In genomic region chr12:15910864-15911696, GRCh38 we compare ENCODE assay signal across 1 cellular context.
TF ChIP-seq lines count a peak whose summit lies in the region.

TSS of gene DERA (plus strand) at chr12:15911332. CDS start at chr12:15911384, 52 bp downstream.

TF ChIP-seq in K562, 482 proteins besides CTCF, POLR2A, EP300 and RAD21 (continued from another document and continues in another):
- no peak for TF ChIP-seq BRF2 (IDR thresholded peaks at IDR 0.05; ENCODE audit: borderline replicate concordance, insufficient read depth, insufficient read length)
- 0 out of 2 replicates have a peak, but pooled peaks have one; percentile 26 for TF ChIP-seq REST (CRISPR knock-in tag; IDR thresholded peaks at IDR 0.05; ENCODE audit: low read depth)
- peak; percentile 44 for TF ChIP-seq L3MBTL2 (IDR thresholded peaks at IDR 0.05)
- TF ChIP-seq TARDBP (IDR thresholded peaks at IDR 0.05) = no peak
- 0 out of 2 replicates have a peak, but pooled peaks have one; percentile 62 for TF ChIP-seq E2F3 (CRISPR knock-in tag; IDR thresholded peaks at IDR 0.05)
- TF ChIP-seq CTCFL (IDR thresholded peaks at IDR 0.05; ENCODE audit: borderline replicate concordance, insufficient read depth, low read depth, low read length, poor library complexity, severe bottlenecking) = no peak
- TF ChIP-seq TFAP4 (CRISPR knock-in tag; IDR thresholded peaks at IDR 0.05; ENCODE audit: borderline replicate concordance) = peak; percentile 88
- peak; percentile 21 for TF ChIP-seq POLR2B (IDR thresholded peaks at IDR 0.05; ENCODE audit: low read depth, partially characterized antibody)
- no peak for TF ChIP-seq HIVEP1 (CRISPR knock-in tag; IDR thresholded peaks at IDR 0.05)
- TF ChIP-seq HNRNPLL (IDR thresholded peaks at IDR 0.05; ENCODE audit: low read depth, low read length, poor library complexity, severe bottlenecking) = peak; percentile 73
- peak; percentile 52; the same call in 1 of the 2 replicates for TF ChIP-seq SMAD4 (CRISPR knock-in tag; conservative IDR thresholded peaks at IDR 0.05)
- peak; percentile 13; the same call in 1 of the 2 replicates for TF ChIP-seq BHLHE40 (IDR thresholded peaks at IDR 0.05; ENCODE audit: low read length)
- TF ChIP-seq NUFIP1 (IDR thresholded peaks at IDR 0.05; ENCODE audit: partially characterized antibody) = no peak
- TF ChIP-seq ZNF431 (CRISPR knock-in tag; IDR thresholded peaks at IDR 0.05) = no peak
- no peak for TF ChIP-seq DLX4 (CRISPR knock-in tag; IDR thresholded peaks at IDR 0.05)
- no peak for TF ChIP-seq KLF16 (IDR thresholded peaks at IDR 0.05)
- 0 out of 2 replicates have a peak, but pooled peaks have one; percentile 30 for TF ChIP-seq HNRNPL (IDR thresholded peaks at IDR 0.05; ENCODE audit: low read depth, low read length)
- peak; percentile 52; the same call in 1 of the 2 replicates for TF ChIP-seq RB1 (IDR thresholded peaks at IDR 0.05; ENCODE audit: low read depth)
- TF ChIP-seq NFIC (IDR thresholded peaks at IDR 0.05) = 0 out of 2 replicates have a peak, but pooled peaks have one; percentile 12
- TF ChIP-seq NONO (IDR thresholded peaks at IDR 0.05; ENCODE audit: low read depth in 2 of 2, low read length in 1 of 2) = peak in 1 of 2 experiments; percentile 31; a peak in 1 of 4 replicates
- TF ChIP-seq ZNF436 (CRISPR knock-in tag; IDR thresholded peaks at IDR 0.05) = no peak
- TF ChIP-seq RERE (CRISPR knock-in tag; IDR thresholded peaks at IDR 0.05; ENCODE audit: borderline replicate concordance) = no peak
- TF ChIP-seq ELF1 (tag; IDR thresholded peaks at IDR 0.05) = peak; percentile 49
- TF ChIP-seq ZNF449 (CRISPR knock-in tag; IDR thresholded peaks at IDR 0.05) = no peak
- no peak for TF ChIP-seq ZSCAN32 (CRISPR knock-in tag; IDR thresholded peaks at IDR 0.05)
- peak; percentile 56 for TF ChIP-seq ZFX (CRISPR knock-in tag; IDR thresholded peaks at IDR 0.05)
- no peak for TF ChIP-seq BRCA1 (IDR thresholded peaks at IDR 0.05)
- no peak for TF ChIP-seq BRCA1 (CRISPR knock-in tag; IDR thresholded peaks at IDR 0.05)
- TF ChIP-seq UBTF (IDR thresholded peaks at IDR 0.05; ENCODE audit: borderline replicate concordance in 1 of 2, low read depth in 2 of 2, low read length in 2 of 2) = 0 out of 4 replicates have a peak, but pooled peaks of 1 of the 2 experiments have one; percentile 31
- no peak for TF ChIP-seq MLX (CRISPR knock-in tag; conservative IDR thresholded peaks at IDR 0.05)
- peak; percentile 44 for TF ChIP-seq CCNT2 (IDR thresholded peaks at IDR 0.05; ENCODE audit: borderline replicate concordance, extremely low read depth, insufficient read length, low read depth, low read length)
- TF ChIP-seq HMGN3 (IDR thresholded peaks at IDR 0.05; ENCODE audit: borderline replicate concordance, extremely low read depth, insufficient read length, low read depth, low read length) = peak; percentile 29
- peak; percentile 42 for TF ChIP-seq KDM5B (IDR thresholded peaks at IDR 0.05; ENCODE audit: insufficient replicate concordance, low read depth, low read length)
- peak; percentile 88 for TF ChIP-seq POLR2G (IDR thresholded peaks at IDR 0.05; ENCODE audit: low read depth, low read length)
- peak; percentile 55 to 59; a peak in 2 of 4 replicates for TF ChIP-seq NRF1 (conservative IDR thresholded peaks at IDR 0.05 in 1 of 2, IDR thresholded peaks at IDR 0.05 in 1 of 2)
- no peak for TF ChIP-seq ZNF253 (CRISPR knock-in tag; conservative IDR thresholded peaks at IDR 0.05)
- TF ChIP-seq PML (IDR thresholded peaks at IDR 0.05; ENCODE audit: low read length) = peak; percentile 12; the same call in 1 of the 2 replicates
- TF ChIP-seq PHF8 (IDR thresholded peaks at IDR 0.05; ENCODE audit: borderline replicate concordance, low read length) = peak; percentile 63
- no peak for TF ChIP-seq NFIX (CRISPR knock-in tag; IDR thresholded peaks at IDR 0.05; ENCODE audit: low read depth)
- TF ChIP-seq ATF1 (CRISPR knock-in tag; IDR thresholded peaks at IDR 0.05) = no peak
- TF ChIP-seq ATF1 (tag; IDR thresholded peaks at IDR 0.05) = no peak
- peak; percentile 50; the same call in 1 of the 2 replicates for TF ChIP-seq SUPT5H (IDR thresholded peaks at IDR 0.05)
- no peak for TF ChIP-seq SMARCB1 (IDR thresholded peaks at IDR 0.05; ENCODE audit: insufficient read length, low read depth)
- TF ChIP-seq E2F6 (IDR thresholded peaks at IDR 0.05; ENCODE audit: borderline replicate concordance in 1 of 2, extremely low read depth in 1 of 2, insufficient read depth in 1 of 2, insufficient read length in 1 of 2, low read depth in 1 of 2, low read length in 1 of 2, poor library complexity in 1 of 2, severe bottlenecking in 1 of 2) = peak in 1 of 2 experiments; percentile 55
